Comparison of ENCODE assay signal across 23 cellular contexts in the genomic region with DNA sequence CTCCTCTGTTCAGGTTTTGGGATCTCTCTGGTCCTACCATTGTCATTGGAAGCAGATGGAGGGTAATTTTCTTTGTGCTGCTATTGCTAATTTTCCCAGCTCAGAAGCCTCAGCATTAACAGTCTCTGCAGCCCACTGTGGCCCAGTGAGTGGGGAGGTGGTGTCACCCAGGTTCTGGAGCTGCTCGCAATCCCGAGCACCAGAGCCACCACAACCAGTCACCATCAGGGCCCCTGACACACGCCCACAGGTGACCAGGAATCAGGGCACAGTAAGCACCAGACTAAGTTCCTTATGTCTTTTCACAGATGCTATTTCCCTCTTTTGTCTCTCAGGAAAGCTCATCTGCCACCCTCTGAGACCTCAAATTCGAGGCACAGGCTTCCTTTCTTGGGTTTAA.
DNase-seq lines count a peak whose midpoint lies in the region; TF ChIP-seq lines count a peak whose summit lies in the region.
"Had no signal": no experiment of that assay in that cellular context is flagged by ENCODE, and none has a peak within 500 bp of the region (broad histone marks: within the 10 kb centered on the region; RNA-seq: fewer than 3 reads in every experiment).

No MANE protein-coding gene starts in this region.

- no peak overlapping the region for H2AFZ ChIP-seq in Karpas-422 (ENCODE audit: low read length)
- H2AFZ ChIP-seq: GM23248 had no signal

- H3K79me2 ChIP-seq in Karpas-422 (ENCODE audit: low read length) = no peaks in the 10 kb centered on the region

- TF ChIP-seq CTCF in coronary artery (IDR thresholded peaks at IDR 0.05) (no peak), sigmoid colon (IDR thresholded peaks at IDR 0.05) (no peak)

- H3K36me3 ChIP-seq in H7 (replicated peaks; ENCODE audit: control insufficient read depth, insufficient read depth, low read length) (no peaks in the 10 kb centered on the region), sigmoid colon (no peaks in the 10 kb centered on the region), Karpas-422 (ENCODE audit: insufficient read depth, low read length) (no peaks in the 10 kb centered on the region)

- TF ChIP-seq POLR2A in sigmoid colon (IDR thresholded peaks at IDR 0.05) = no peak

- H3K9me3 ChIP-seq in sigmoid colon (no peaks in the 10 kb centered on the region), Karpas-422 (ENCODE audit: low read length) (no peaks in the 10 kb centered on the region)

- H3K4me3 ChIP-seq in H7 (ENCODE audit: insufficient read depth, low read depth, low read length) (no peak overlapping the region), coronary artery (no peak overlapping the region), sigmoid colon (no peak overlapping the region), Karpas-422 (ENCODE audit: low read length) (no peak overlapping the region)
- H3K4me3 ChIP-seq: GM23248, SK-N-MC had no signal

- H3K9me2 ChIP-seq in Karpas-422 (replicated peaks; ENCODE audit: insufficient read depth, low read length) = no peaks in the 10 kb centered on the region

- peak; percentile 16 for DNase-seq in DMS 273 (lab: John Stamatoyannopoulos, UW; ENCODE audit: unreplicated experiment)
- DNase-seq in DMS 273 treated with DMSO at 0.1 percent for 48 hours (lab: John Stamatoyannopoulos, UW) = no peak
- peak; percentile 16 for DNase-seq in H7
- peak; percentile 7 for DNase-seq in coronary artery (ENCODE audit: low spot score)
- peak; percentile 35 for DNase-seq in sigmoid colon
- no peak for DNase-seq in Karpas-422
- DNase-seq in activated naive CD4-positive, alpha-beta T cell (lab: John Stamatoyannopoulos, UW) = no peak
- DNase-seq in glomerular visceral epithelial cell (ENCODE audit: extremely low spot score) = no peak
- DNase-seq: CD4-positive, CD25-positive, alpha-beta regulatory T cell; DMS53; GM23248; H9; KBM-7; NCI-H1048; NCI-H1417 treated with DMSO at 0.1 percent for 48 hours; NCI-H1930; NCI-H2107; NCI-H524; NCI-H748 treated with DMSO at 0.1 percent for 48 hours; PC-3; SHP77 had no signal

- no peaks in the 10 kb centered on the region for H4K20me1 ChIP-seq in Karpas-422 (ENCODE audit: insufficient read depth, low read depth, low read length)

- H3K4me1 ChIP-seq in sigmoid colon (peaks cover 0 to 4% (median 0%) of the 10 kb centered on the region in 4 donors), Karpas-422 (ENCODE audit: low read length) (peaks cover 9% of the 10 kb centered on the region)

- H3K9ac ChIP-seq in Karpas-422 (ENCODE audit: low read length) = no peak overlapping the region
- H3K9ac ChIP-seq: GM23248 had no signal

- intact Hi-C loops in sigmoid colon (cut with DNase I) = no loop called here

- H3K27me3 ChIP-seq in H7 (ENCODE audit: control insufficient read depth, insufficient read depth, low read length) (no peaks in the 10 kb centered on the region), sigmoid colon (no peaks in the 10 kb centered on the region), Karpas-422 (ENCODE audit: low read length) (no peaks in the 10 kb centered on the region)

- TF ChIP-seq EP300 in sigmoid colon (IDR thresholded peaks at IDR 0.05) = no peak

- H3K27ac ChIP-seq in coronary artery (no peak overlapping the region), sigmoid colon (no peak overlapping the region), Karpas-422 (ENCODE audit: low read length) (no peak overlapping the region)
- H3K27ac ChIP-seq: 22Rv1, GM23248, SK-N-MC had no signal

- WGBS in sigmoid colon, 2 donors = 73 to 86% methylated on average over 4 of the region's 4 CpGs

- no peak overlapping the region for H3K4me2 ChIP-seq in Karpas-422 (ENCODE audit: low read depth, low read length, poor library complexity, severe bottlenecking)

Comparison
In these comparisons a context has a peak if more than half of its experiments do, and no peak if none do; other contexts are left out.
1. DNase-seq: peak in DMS 273 (single experiment), H7 (single experiment), coronary artery (single experiment) and sigmoid colon (single experiment); none in DMS 273 treated with DMSO at 0.1 percent for 48 hours (single experiment), Karpas-422 (single experiment), activated naive CD4-positive, alpha-beta T cell (0 of 4) and glomerular visceral epithelial cell (single experiment).